ENCODE assay signal across 8 cellular contexts in genomic region chr7:129091484-129092002, GRCh38. TPM values are rescaled to one million over a fixed set of nuclear protein-coding genes. Genes with fewer than 3 reads are reported as not detected.
A peak's percentile ranks its signal among the peaks of the same experiment; 100 is the strongest.
DNase-seq lines count a peak whose midpoint lies in the region; ATAC-seq and TF ChIP-seq lines count a peak whose summit lies in the region.

No MANE protein-coding gene starts in this region.

- H3K4me1 Mint-ChIP-seq in GM23338 (peaks cover 4% of the 10 kb centered on the region; the same call in 2 of the 3 replicates), T-cell (peaks cover 15 to 20% (median 17%) of the 10 kb centered on the region in 3 donors)

- peaks cover 3% of the 10 kb centered on the region; the same call in 1 of the 3 replicates for H3K9me3 Mint-ChIP-seq in GM23338
- H3K9me3 Mint-ChIP-seq in T-cell: no peaks in the 10 kb centered on the region

- H3K4me3 ChIP-seq in GM23338: no peak overlapping the region

- H3K4me3 Mint-ChIP-seq in GM23338: no peak overlapping the region
- H3K4me3 Mint-ChIP-seq in T-cell: no peak overlapping the region

- H3K36me3 Mint-ChIP-seq in GM23338 (ENCODE audit: low read depth): no peaks in the 10 kb centered on the region
- no peaks in the 10 kb centered on the region for H3K36me3 Mint-ChIP-seq in T-cell

- peak; percentile 98 for ATAC-seq in GM23338
- ATAC-seq in T-cell (replicated peaks in 1 of 4): peak; percentile 75 to 88 (median 79)
- peak; percentile 81 for ATAC-seq in left ventricle myocardium superior
- no peak for ATAC-seq in GM18861 (IDR thresholded peaks at IDR 0.05; ENCODE audit: unreplicated experiment)

- DNase-seq in COLO668 (lab: John Stamatoyannopoulos, UW; ENCODE audit: unreplicated experiment) (peak; percentile 77), GM23338 (ENCODE audit: low spot score) (peak; percentile 93), NCI-H1417 treated with DMSO at 0.1 percent for 48 hours (lab: John Stamatoyannopoulos, UW) (peak; percentile 78), T-cell (peak; percentile 56 to 89 (median 80)), amniotic epithelial cell (ENCODE audit: low read depth) (peak; percentile 72), left ventricle myocardium superior (peak; percentile 87), retina (peak; percentile 90)

- no peaks in the 10 kb centered on the region for H4K20me1 ChIP-seq in GM23338 (replicated peaks; ENCODE audit: insufficient read depth)

- no peaks in the 10 kb centered on the region for H3K27me3 ChIP-seq in GM23338 (ENCODE audit: insufficient read depth)

- TF ChIP-seq CTCF in GM23338 (conservative IDR thresholded peaks at IDR 0.05; ENCODE audit: low read depth in 2 of 2): peak; percentile 98 to 100

- POLR2A ChIA-PET in T-cell (lab: Charles Lee): no interaction called here

- H3K36me3 ChIP-seq in GM23338 (ENCODE audit: insufficient read depth): no peaks in the 10 kb centered on the region

- H3K27me3 Mint-ChIP-seq in GM23338 (ENCODE audit: insufficient read depth, low read depth, poor library complexity) (no peaks in the 10 kb centered on the region), T-cell (peaks cover 0 to 2% of the 10 kb centered on the region in 2 donors)

- H3K27ac Mint-ChIP-seq in GM23338 (peak overlapping the region; percentile 49; the same call in 1 of the 2 replicates), T-cell (peak overlapping the region; percentile 52 to 71)

- H3K79me2 ChIP-seq in GM23338 (replicated peaks; ENCODE audit: insufficient read depth): no peaks in the 10 kb centered on the region

- H3K27ac ChIP-seq in GM23338 (ENCODE audit: low read depth): no peak overlapping the region

- peak overlapping the region; percentile 94 for H2AFZ ChIP-seq in GM23338

- no peaks in the 10 kb centered on the region; the same call in 1 of the 2 replicates for H3F3A ChIP-seq in GM23338 (replicated peaks; ENCODE audit: low read depth)

- H3K4me2 ChIP-seq in GM23338: no peak overlapping the region

- CTCF ChIA-PET in T-cell (lab: Charles Lee): interaction anchor here (0.5 to 1.2 kb wide), 22 partner anchors 8 to 1726 kb away, joined by 3 to 5 read pairs (median 3); partner anchors contain the start of gene TNPO3 (in 1 of the 2)

- H3K4me1 ChIP-seq in GM23338 (ENCODE audit: insufficient read depth): no peaks in the 10 kb centered on the region

- intact Hi-C loops in left ventricle myocardium superior (cut with micrococcal nuclease): no loop called here

- H3K9me2 ChIP-seq in GM23338 (ENCODE audit: insufficient read depth): no peaks in the 10 kb centered on the region

TF ChIP-seq in GM23338, 12 proteins besides CTCF, POLR2A, EP300 and RAD21 (continues in another document):
- TF ChIP-seq CREB1 (CRISPR knock-in tag; IDR thresholded peaks at IDR 0.05; ENCODE audit: low read depth) (no peak), ZNF462 (CRISPR knock-in tag; IDR thresholded peaks at IDR 0.05) (no peak), ETS1 (IDR thresholded peaks at IDR 0.05) (0 out of 2 replicates have a peak, but pooled peaks have one; percentile 19), ZNF331 (CRISPR knock-in tag; IDR thresholded peaks at IDR 0.05; ENCODE audit: low read depth) (no peak), REST (IDR thresholded peaks at IDR 0.05; ENCODE audit: unreplicated experiment) (no peak)

RNA-seq across cellular contexts. Expression of gene TNPO3, which starts 36.6 kb away (rescaled TPM):
- total RNA-seq in GM23338 (2014; rRNA removed; shearing (Covaris generic)): 127 TPM in 2 replicates
- 29.2 and 38.2 TPM in 2 replicates for polyA plus RNA-seq in GM23338 (2016; fragmentation: Nextera tagmentation; extraction: Ambion mirVana)
- total RNA-seq in T-cell (10 to 100 TPM; 26.5 to 39.9 (median 35.9) TPM), left ventricle myocardium superior (38.0 TPM)

RNA-seq across cellular contexts. Expression of gene TSPAN33, which starts 53.0 kb away (rescaled TPM):
- total RNA-seq in GM23338 (2014; rRNA removed; shearing (Covaris generic)): 46.8 and 51.5 TPM in 2 replicates
- 17.6 and 21.1 TPM in 2 replicates for polyA plus RNA-seq in GM23338 (2016; fragmentation: Nextera tagmentation; extraction: Ambion mirVana)
- total RNA-seq in T-cell (1 to 10 TPM; 5.6 to 7.1 (median 5.9) TPM), left ventricle myocardium superior (15.1 TPM)
